Comparison of ENCODE assay signal across 17 cellular contexts in the genomic region with DNA sequence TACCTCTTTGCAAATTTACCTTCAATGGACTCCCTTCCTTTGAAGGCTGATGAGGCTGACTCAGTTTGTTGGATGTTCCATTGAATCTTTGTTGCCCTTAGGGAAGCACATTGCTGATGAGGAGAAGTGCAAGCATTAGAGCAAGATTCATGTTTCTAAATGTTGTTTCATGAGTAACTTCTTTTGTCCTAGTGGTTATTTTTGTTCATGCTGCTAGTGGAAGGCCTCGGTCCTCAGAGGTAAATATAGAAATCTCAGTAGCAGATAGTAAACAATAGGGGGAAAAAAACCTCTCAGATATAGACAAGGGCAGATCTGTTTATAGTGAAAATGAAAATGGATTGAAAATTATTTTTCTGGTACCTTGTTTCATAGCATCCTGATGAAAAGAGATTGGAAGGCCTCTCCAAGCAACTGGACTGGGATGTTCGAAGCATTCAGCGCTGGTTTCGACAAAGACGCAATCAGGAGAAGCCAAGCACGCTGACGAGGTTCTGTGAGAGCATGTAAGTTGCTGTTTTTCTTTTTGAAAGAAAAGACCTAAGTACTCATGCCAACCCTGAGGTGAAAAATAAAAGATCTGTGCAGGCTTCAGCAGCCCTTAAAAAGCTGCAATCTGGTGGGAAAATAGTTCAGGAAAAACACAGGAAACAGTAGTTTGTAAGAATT.
DNase-seq lines count a peak whose midpoint lies in the region; ATAC-seq and TF ChIP-seq lines count a peak whose summit lies in the region.
"Had no signal": no experiment of that assay in that cellular context is flagged by ENCODE, and none has a peak within 500 bp of the region (broad histone marks: within the 10 kb centered on the region; RNA-seq: fewer than 3 reads in every experiment).

No MANE protein-coding gene starts in this region.

- in situ Hi-C loops in gastrocnemius medialis (cut with MboI; ENCODE audit: low sequenced_read_pairs in 4 of 4) = no loop called here
- in situ Hi-C loops in brain microvascular endothelial cell (cut with HindIII; ENCODE audit: low pct_ligation_motif_present, low sequenced_read_pairs) = no loop called here

- ATAC-seq in GM21723 (IDR thresholded peaks at IDR 0.05; ENCODE audit: unreplicated experiment) (peak; percentile 65), gastrocnemius medialis (peak; percentile 38 to 40)
- ATAC-seq: naive thymus-derived CD8-positive, alpha-beta T cell had no signal

- H3K27ac Mint-ChIP-seq in MCF 10A (ENCODE audit: low read depth, unreplicated experiment) (peak overlapping the region; percentile 92), brain (peak overlapping the region in 4 of 5 experiments; percentile 11 to 66 (median 27))
- H3K27ac Mint-ChIP-seq: activated B cell treated with CpG ODN at 0.5 μM for 24 hours had no signal

- no peaks in the 10 kb centered on the region for H3K4me1 ChIP-seq in breast epithelium
- peaks cover 0 to 14% of the 10 kb centered on the region in 2 donors for H3K4me1 ChIP-seq in gastrocnemius medialis
- H3K4me1 ChIP-seq: Peyer's patch had no signal

- H3K36me3 Mint-ChIP-seq in MCF 10A (ENCODE audit: insufficient read depth, unreplicated experiment) (peaks cover 15% of the 10 kb centered on the region), brain (peaks cover 71% of the 10 kb centered on the region)

- TF ChIP-seq CTCF in MCF 10A (IDR thresholded peaks at IDR 0.05; ENCODE audit: unreplicated experiment) = no peak
- no peak for TF ChIP-seq CTCF in breast epithelium (IDR thresholded peaks at IDR 0.05)
- TF ChIP-seq CTCF in brain (conservative IDR thresholded peaks at IDR 0.05) = no peak
- TF ChIP-seq CTCF in gastrocnemius medialis (IDR thresholded peaks at IDR 0.05 in 4 of 5, conservative IDR thresholded peaks at IDR 0.05 in 1 of 5) = no peak
- TF ChIP-seq CTCF in brain microvascular endothelial cell (IDR thresholded peaks at IDR 0.05; ENCODE audit: low read depth, low read length, missing control alignments) = no peak

- DNase-seq in MCF 10A (ENCODE audit: unreplicated experiment) (no peak), breast epithelium (ENCODE audit: low spot score in 2 of 2) (no peak), gastrocnemius medialis (no peak), NCI-H1694 treated with DMSO at 0.1 percent for 48 hours (lab: John Stamatoyannopoulos, UW) (no peak), brain microvascular endothelial cell (no peak), DMS53 treated with DMSO at 0.1 percent for 48 hours (lab: John Stamatoyannopoulos, UW; ENCODE audit: unreplicated experiment) (no peak)
- DNase-seq: activated B cell treated with CpG ODN at 0.5 μM for 24 hours; activated gamma-delta T cell treated with Interleukin-2 at 50 U/mL for 16 hours; DMS79 treated with DMSO at 0.1 percent for 48 hours; naive thymus-derived CD8-positive, alpha-beta T cell; NCI-H748 treated with DMSO at 0.1 percent for 48 hours; Peyer's patch; T-helper 1 cell had no signal

- H3K4me3 ChIP-seq in breast epithelium (no peak overlapping the region), gastrocnemius medialis (no peak overlapping the region), brain microvascular endothelial cell (ENCODE audit: low read depth, low read length) (no peak overlapping the region)
- H3K4me3 ChIP-seq: Peyer's patch had no signal

- CTCF ChIA-PET in MCF 10A (lab: Yijun Ruan, JAX) = interaction anchor here (0.6 kb wide), 1 partner anchor 36 kb away, joined by 3 read pairs; no protein-coding TSS in a partner anchor

- H3K9me3 Mint-ChIP-seq in MCF 10A (ENCODE audit: unreplicated experiment) = no peaks in the 10 kb centered on the region
- no peaks in the 10 kb centered on the region for H3K9me3 Mint-ChIP-seq in brain

- H3K36me3 ChIP-seq in breast epithelium = no peaks in the 10 kb centered on the region
- no peaks in the 10 kb centered on the region for H3K36me3 ChIP-seq in gastrocnemius medialis
- no peaks in the 10 kb centered on the region for H3K36me3 ChIP-seq in brain microvascular endothelial cell (replicated peaks)

- POLR2A ChIA-PET in MCF 10A (lab: Yijun Ruan, JAX) = interaction anchor here (1.5 kb wide), 1 partner anchor 36 kb away, joined by 4 read pairs; no protein-coding TSS in a partner anchor

- BruUV-seq in MCF 10A (replicated peaks; lab: Mats Ljungman, UMichigan) = no TSS peak

- no peaks in the 10 kb centered on the region for H3K27me3 Mint-ChIP-seq in MCF 10A (ENCODE audit: insufficient read depth, unreplicated experiment)
- no peaks in the 10 kb centered on the region for H3K27me3 Mint-ChIP-seq in brain
- H3K27me3 Mint-ChIP-seq: activated B cell treated with CpG ODN at 0.5 μM for 24 hours; naive thymus-derived CD8-positive, alpha-beta T cell had no signal

- peaks cover 49% of the 10 kb centered on the region for H3K4me1 Mint-ChIP-seq in MCF 10A (ENCODE audit: insufficient read depth, unreplicated experiment)
- peaks cover 44% of the 10 kb centered on the region for H3K4me1 Mint-ChIP-seq in brain

- no peaks in the 10 kb centered on the region for H3K27me3 ChIP-seq in breast epithelium
- no peaks in the 10 kb centered on the region for H3K27me3 ChIP-seq in gastrocnemius medialis
- H3K27me3 ChIP-seq in brain microvascular endothelial cell (replicated peaks) = no peaks in the 10 kb centered on the region
- H3K27me3 ChIP-seq: Peyer's patch had no signal

- H3K9me3 ChIP-seq in breast epithelium (no peaks in the 10 kb centered on the region), gastrocnemius medialis (no peaks in the 10 kb centered on the region)
- H3K9me3 ChIP-seq: Peyer's patch had no signal

- intact Hi-C loops in MCF 10A (cut with micrococcal nuclease) (no loop called here), breast epithelium (cut with DNase I; ENCODE audit: low total_unique reads) (no loop called here), gastrocnemius medialis (cut with DNase I; ENCODE audit: low total_unique reads) (no loop called here)

- no peak for TF ChIP-seq POLR2A in breast epithelium (IDR thresholded peaks at IDR 0.05)
- no peak for TF ChIP-seq POLR2A in gastrocnemius medialis (IDR thresholded peaks at IDR 0.05)

- H3K27ac ChIP-seq in breast epithelium (no peak overlapping the region), gastrocnemius medialis (peak overlapping the region; percentile 23 to 39 (median 36)), brain microvascular endothelial cell (no peak overlapping the region)
- H3K27ac ChIP-seq: 22Rv1, C4-2B, Peyer's patch had no signal

- H3K4me3 Mint-ChIP-seq in MCF 10A (ENCODE audit: unreplicated experiment) (no peak overlapping the region), brain (peak overlapping the region in 1 of 5 experiments; percentile 26)
- H3K4me3 Mint-ChIP-seq: activated B cell treated with CpG ODN at 0.5 μM for 24 hours; naive thymus-derived CD8-positive, alpha-beta T cell had no signal

Comparison
In these comparisons a context has a peak if more than half of its experiments do, and no peak if none do; other contexts are left out.
1. H3K27ac ChIP-seq: peak in gastrocnemius medialis (4 of 4); none in breast epithelium (0 of 2) and brain microvascular endothelial cell (single experiment).